In the genomic region with DNA sequence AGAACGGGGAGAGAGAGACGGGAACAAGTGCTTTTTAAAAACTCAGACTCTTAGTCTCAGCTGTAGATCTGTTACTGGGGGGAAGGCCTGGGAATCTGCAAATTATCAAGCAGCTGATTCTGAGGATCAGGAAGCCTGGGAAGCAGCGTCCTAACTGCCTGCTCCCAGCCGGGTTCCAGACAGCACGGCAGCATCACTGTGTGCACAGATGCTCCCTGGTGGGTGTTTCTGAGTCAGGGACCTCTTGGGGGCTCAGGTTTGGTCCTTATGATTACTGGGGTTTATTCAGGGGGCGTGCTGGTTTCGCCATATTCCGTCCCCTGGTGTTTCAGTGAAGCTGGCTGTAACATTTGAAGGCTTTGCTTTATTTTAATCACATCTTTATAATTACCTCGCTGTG, we compare ENCODE assay signal across 18 cellular contexts. TPM values are rescaled to one million over a fixed set of nuclear protein-coding genes. Genes with fewer than 3 reads are reported as not detected.
A peak's percentile ranks its signal among the peaks of the same experiment; 100 is the strongest.
DNase-seq lines count a peak whose midpoint lies in the region; ATAC-seq and TF ChIP-seq lines count a peak whose summit lies in the region.
"Had no signal": no experiment of that assay in that cellular context is flagged by ENCODE, and none has a peak within 500 bp of the region (broad histone marks: within the 10 kb centered on the region; RNA-seq: fewer than 3 reads in every experiment).

No MANE protein-coding gene starts in this region.

- peaks cover 7% of the 10 kb centered on the region for H3K27me3 Mint-ChIP-seq in brain
- H3K27me3 Mint-ChIP-seq: CD4-positive, alpha-beta memory T cell had no signal

- H3K4me1 Mint-ChIP-seq in brain = peaks cover 72% of the 10 kb centered on the region

- no peaks in the 10 kb centered on the region for H3K27me3 ChIP-seq in neural cell (ENCODE audit: insufficient read depth, low read depth, low read length)
- H3K27me3 ChIP-seq in sigmoid colon = no peaks in the 10 kb centered on the region
- H3K27me3 ChIP-seq: BE2C had no signal

- no peaks in the 10 kb centered on the region for H4K20me1 ChIP-seq in neural cell (ENCODE audit: insufficient read depth)

- DNase-seq in NCI-H69 (lab: John Stamatoyannopoulos, UW) (peak; percentile 66), sigmoid colon (peak; percentile 24), NCI-H226 (no peak)
- DNase-seq in stimulated activated CD4-positive, alpha-beta T cell treated with anti-CD3 and anti-CD28 coated beads, Interleukin-1b, Interleukin-23, amount 100 ng/mL, for 48 hours = no peak
- DNase-seq: ACHN; BE2C; C1 segment of cervical spinal cord; CD4-positive, alpha-beta memory T cell; DMS153; GDM1; GOT3; H7; IMR-90 had no signal

- H3K9me3 Mint-ChIP-seq in brain = peaks cover 0 to 11% (median 0%) of the 10 kb centered on the region in 5 experiments

- H3K9me3 ChIP-seq in neural cell (ENCODE audit: low read length) (no peaks in the 10 kb centered on the region), sigmoid colon (no peaks in the 10 kb centered on the region)
- H3K9me3 ChIP-seq: BE2C had no signal

- H3K36me3 ChIP-seq in neural cell (ENCODE audit: insufficient read depth, low read length) (no peaks in the 10 kb centered on the region), sigmoid colon (no peaks in the 10 kb centered on the region)
- H3K36me3 ChIP-seq: BE2C had no signal

- no peaks in the 10 kb centered on the region for H3K36me3 Mint-ChIP-seq in brain
- H3K36me3 Mint-ChIP-seq: CD4-positive, alpha-beta memory T cell had no signal

- H3K27ac ChIP-seq in neural cell (ENCODE audit: low read length) = peak overlapping the region; percentile 30
- no peak overlapping the region for H3K27ac ChIP-seq in sigmoid colon

- H3K27ac Mint-ChIP-seq in brain = peak overlapping the region in 4 of 5 experiments; percentile 17 to 83 (median 72)

- TF ChIP-seq CTCF in brain (conservative IDR thresholded peaks at IDR 0.05) (no peak), neural cell (IDR thresholded peaks at IDR 0.05; ENCODE audit: poor library complexity, severe bottlenecking) (no peak), sigmoid colon (IDR thresholded peaks at IDR 0.05) (no peak)

- H2AFZ ChIP-seq in neural cell (ENCODE audit: low read depth, low read length) = no peak overlapping the region

- H3K79me2 ChIP-seq in neural cell (replicated peaks; ENCODE audit: insufficient read depth, low read length) = no peaks in the 10 kb centered on the region

- ATAC-seq in GM21526 (IDR thresholded peaks at IDR 0.05; ENCODE audit: low FRiP score, unreplicated experiment) = no peak
- ATAC-seq: HCT116 had no signal

- no peak for TF ChIP-seq POLR2A in sigmoid colon (IDR thresholded peaks at IDR 0.05)

- intact Hi-C loops in sigmoid colon (cut with DNase I) = no loop called here

- H3K4me3 ChIP-seq in neural cell (ENCODE audit: low read length) (peak overlapping the region; percentile 30), sigmoid colon (no peak overlapping the region)

- no peak overlapping the region for H3K4me2 ChIP-seq in neural cell (ENCODE audit: low read length)

- peaks cover 0 to 17% (median 8%) of the 10 kb centered on the region in 4 donors for H3K4me1 ChIP-seq in sigmoid colon

- no peaks in the 10 kb centered on the region for H3K9me2 ChIP-seq in neural cell (ENCODE audit: insufficient read depth, low read length)

- H3K4me3 Mint-ChIP-seq in brain = no peak overlapping the region
- H3K4me3 Mint-ChIP-seq: CD4-positive, alpha-beta memory T cell had no signal

- H3K9ac ChIP-seq in neural cell (ENCODE audit: low read length) = no peak overlapping the region

- no peak for TF ChIP-seq RAD21 in neural cell (conservative IDR thresholded peaks at IDR 0.05)

- WGBS in sigmoid colon, 2 donors = 76 to 83% methylated on average over 9 of the region's 9 CpGs

- H3F3A ChIP-seq in neural cell (ENCODE audit: insufficient read depth, low read length, poor library complexity, severe bottlenecking) = no peaks in the 10 kb centered on the region

- TF ChIP-seq EP300 in neural cell (conservative IDR thresholded peaks at IDR 0.05; ENCODE audit: poor library complexity, severe bottlenecking) = no peak
- no peak for TF ChIP-seq EP300 in sigmoid colon (IDR thresholded peaks at IDR 0.05)

TF ChIP-seq in neural cell, 6 proteins besides CTCF, POLR2A, EP300 and RAD21:
- TF ChIP-seq EZH2 (IDR thresholded peaks at IDR 0.05; ENCODE audit: borderline replicate concordance, insufficient read depth, low read length, poor library complexity, severe bottlenecking) = no peak
- TF ChIP-seq, protein P1, sequence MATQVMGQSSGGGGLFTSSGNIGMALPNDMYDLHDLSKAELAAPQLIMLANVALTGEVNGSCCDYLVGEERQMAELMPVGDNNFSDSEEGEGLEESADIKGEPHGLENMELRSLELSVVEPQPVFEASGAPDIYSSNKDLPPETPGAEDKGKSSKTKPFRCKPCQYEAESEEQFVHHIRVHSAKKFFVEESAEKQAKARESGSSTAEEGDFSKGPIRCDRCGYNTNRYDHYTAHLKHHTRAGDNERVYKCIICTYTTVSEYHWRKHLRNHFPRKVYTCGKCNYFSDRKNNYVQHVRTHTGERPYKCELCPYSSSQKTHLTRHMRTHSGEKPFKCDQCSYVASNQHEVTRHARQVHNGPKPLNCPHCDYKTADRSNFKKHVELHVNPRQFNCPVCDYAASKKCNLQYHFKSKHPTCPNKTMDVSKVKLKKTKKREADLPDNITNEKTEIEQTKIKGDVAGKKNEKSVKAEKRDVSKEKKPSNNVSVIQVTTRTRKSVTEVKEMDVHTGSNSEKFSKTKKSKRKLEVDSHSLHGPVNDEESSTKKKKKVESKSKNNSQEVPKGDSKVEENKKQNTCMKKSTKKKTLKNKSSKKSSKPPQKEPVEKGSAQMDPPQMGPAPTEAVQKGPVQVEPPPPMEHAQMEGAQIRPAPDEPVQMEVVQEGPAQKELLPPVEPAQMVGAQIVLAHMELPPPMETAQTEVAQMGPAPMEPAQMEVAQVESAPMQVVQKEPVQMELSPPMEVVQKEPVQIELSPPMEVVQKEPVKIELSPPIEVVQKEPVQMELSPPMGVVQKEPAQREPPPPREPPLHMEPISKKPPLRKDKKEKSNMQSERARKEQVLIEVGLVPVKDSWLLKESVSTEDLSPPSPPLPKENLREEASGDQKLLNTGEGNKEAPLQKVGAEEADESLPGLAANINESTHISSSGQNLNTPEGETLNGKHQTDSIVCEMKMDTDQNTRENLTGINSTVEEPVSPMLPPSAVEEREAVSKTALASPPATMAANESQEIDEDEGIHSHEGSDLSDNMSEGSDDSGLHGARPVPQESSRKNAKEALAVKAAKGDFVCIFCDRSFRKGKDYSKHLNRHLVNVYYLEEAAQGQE (IDR thresholded peaks at IDR 0.05; ENCODE audit: borderline replicate concordance) = peak; percentile 17

RNA-seq across cellular contexts. Expression of a gene that starts 16.2 kb away (rescaled TPM):
- not detected for polyA plus RNA-seq in brain (ENCODE audit: insufficient read depth, low read depth, low replicate concordance)
- not detected in 2 replicates for polyA plus RNA-seq in neural cell
- polyA minus RNA-seq in neural cell = not detected in 2 replicates
- under 1 TPM in 2 of 4 donors, not detected in 2; under 0.01 to 0.14 TPM for total RNA-seq in sigmoid colon
- not detected for polyA plus RNA-seq in sigmoid colon
- total RNA-seq: CD4-positive, alpha-beta memory T cell; Daoy; H7; IMR-90 had no signal
- polyA plus RNA-seq: CD4-positive, alpha-beta memory T cell; IMR-90 had no signal

RNA-seq across cellular contexts. Expression of a gene that starts 57.1 kb away (rescaled TPM):
- 5.4 TPM for polyA plus RNA-seq in brain (ENCODE audit: insufficient read depth, low read depth, low replicate concordance)
- 9.4 and 10.2 TPM in 2 replicates for polyA plus RNA-seq in neural cell
- 25.7 and 26.5 TPM in 2 replicates for polyA minus RNA-seq in neural cell
- 10 to 100 TPM; 68.5 to 94.6 (median 80.7) TPM for total RNA-seq in sigmoid colon
- polyA plus RNA-seq in sigmoid colon = 1 to 10 TPM; 1.8 to 8.4 (median 5.0) TPM

Comparison
In these comparisons a context has a peak if more than half of its experiments do, and no peak if none do; other contexts are left out.
1. DNase-seq: peak in NCI-H69 (single experiment) and sigmoid colon (single experiment); none in NCI-H226 (single experiment) and stimulated activated CD4-positive, alpha-beta T cell treated with anti-CD3 and anti-CD28 coated beads, Interleukin-1b, Interleukin-23, amount 100 ng/mL, for 48 hours (single experiment).